ENCODE assay signal across 2 cellular contexts in genomic region chr19:13092608-13093260, GRCh38.
TF ChIP-seq lines count a peak whose summit lies in the region.

No MANE protein-coding gene starts in this region.

TF ChIP-seq in Ishikawa, 13 proteins besides CTCF, POLR2A, EP300 and RAD21:
- TF ChIP-seq CEBPB (IDR thresholded peaks at IDR 0.05): no peak
- TF ChIP-seq ZBTB7A (IDR thresholded peaks at IDR 0.05; ENCODE audit: low read depth): 0 out of 2 replicates have a peak, but pooled peaks have one; percentile 11

TF ChIP-seq in GM12878, 131 proteins besides CTCF, POLR2A, EP300 and RAD21:
- TF ChIP-seq RAD51 (IDR thresholded peaks at IDR 0.05) (peak; percentile 38; the same call in 1 of the 2 replicates), ELK1 (IDR thresholded peaks at IDR 0.05; ENCODE audit: low read depth, low read length) (no peak), RB1 (IDR thresholded peaks at IDR 0.05; ENCODE audit: borderline replicate concordance) (no peak), BHLHE40 (IDR thresholded peaks at IDR 0.05; ENCODE audit: borderline replicate concordance in 1 of 2, low read depth in 2 of 2, low read length in 1 of 2) (peak in 1 of 2 experiments; percentile 22; a peak in 1 of 4 replicates)
